10 cellular contexts compared by ENCODE assay signal in genomic region chr19:14475251-14476073, GRCh38. TPM values are rescaled to one million over a fixed set of nuclear protein-coding genes. Genes with fewer than 3 reads are reported as not detected.
DNase-seq lines count a peak whose midpoint lies in the region; ATAC-seq, FAIRE-seq and TF ChIP-seq lines count a peak whose summit lies in the region.
"Had no signal": no experiment of that assay in that cellular context is flagged by ENCODE, and none has a peak within 500 bp of the region (broad histone marks: within the 10 kb centered on the region; RNA-seq: fewer than 3 reads in every experiment).

Gene PTGER1, minus strand, starts transcription at chr19:14475354. Its CDS starts 1,034 bp downstream, at chr19:14474320.

- H3K36me3 ChIP-seq in K562 (ENCODE audit: control insufficient read depth, insufficient read depth, low read length) (peaks cover 25% of the 10 kb centered on the region; the same call in 1 of the 3 replicates), mucosa of descending colon (ENCODE audit: low read depth) (no peaks in the 10 kb centered on the region)

- no peak for TF ChIP-seq POLR2A in K562 (conservative IDR thresholded peaks at IDR 0.05)

- H2AFZ ChIP-seq in K562 (ENCODE audit: low read depth, low read length): peak within 1 kb of the TSS; percentile 78

- ATAC-seq in K562 (peak; percentile 83), mucosa of descending colon (peak; percentile 56), HG03460 (IDR thresholded peaks at IDR 0.05; ENCODE audit: unreplicated experiment) (no peak), GM18873 (IDR thresholded peaks at IDR 0.05; ENCODE audit: low FRiP score, unreplicated experiment) (no peak)

- intact Hi-C loops in K562 (cut with micrococcal nuclease) (no loop called here), mucosa of descending colon (cut with DNase I, micrococcal nuclease) (no loop called here)

- H3K79me2 ChIP-seq in K562 (ENCODE audit: control insufficient read depth, insufficient read depth, low read length): no peaks in the 10 kb centered on the region

- H3K4me3 ChIP-seq in K562: peak within 1 kb of the TSS; percentile 26; the same call in 1 of the 2 replicates
- no peak within 1 kb of the TSS for H3K4me3 ChIP-seq in mucosa of descending colon

- peak within 1 kb of the TSS; percentile 67 for H3K4me2 ChIP-seq in K562 (ENCODE audit: insufficient read depth, low read length)

- TF ChIP-seq RAD21 in K562 (CRISPR knock-in tag; conservative IDR thresholded peaks at IDR 0.05 in 1 of 2, IDR thresholded peaks at IDR 0.05 in 1 of 2): peak; percentile 37 to 51; a peak in 3 of 4 replicates

- in situ Hi-C loops in K562 (cut with MboI): loop anchor here (5.0 kb wide), 1 partner anchor 278 kb away; no protein-coding TSS in a partner anchor

- DNase-seq in DMS53 (lab: John Stamatoyannopoulos, UW) (peak; percentile 53), DMS53 treated with DMSO at 0.1 percent for 48 hours (lab: John Stamatoyannopoulos, UW; ENCODE audit: unreplicated experiment) (no peak), NCI-H146 (lab: John Stamatoyannopoulos, UW) (peak; percentile 31), K562 (ENCODE audit: extremely low read depth in 1 of 4, low spot score in 3 of 4) (peak; percentile 67 to 85 (median 80)), mucosa of descending colon (peak in 2 of 3 donors; percentile 60), SIG-M5 treated with dmso at 0.1 percent for 504 hours (lab: John Stamatoyannopoulos, UW; ENCODE audit: unreplicated experiment) (no peak)
- DNase-seq: activated B cell treated with CpG ODN at 0.5 μM for 24 hours had no signal

- no peak for TF ChIP-seq EP300 in K562 (IDR thresholded peaks at IDR 0.05; ENCODE audit: low read length)

- no TSS peak for BruUV-seq in K562 (replicated peaks; lab: Mats Ljungman, UMichigan)

- H3K9me1 ChIP-seq in K562 (ENCODE audit: control insufficient read depth, insufficient read depth, low read length): no peaks in the 10 kb centered on the region

- peak; percentile 80 for FAIRE-seq in K562 (lab: Jason Lieb, UNC)

- H3K4me1 ChIP-seq in K562 (replicated peaks in 1 of 2; ENCODE audit: control insufficient read depth in 2 of 2, insufficient read depth in 2 of 2, low read length in 2 of 2) (peaks cover 12 to 78% of the 10 kb centered on the region in 2 experiments), mucosa of descending colon (ENCODE audit: low read depth) (peaks cover 34% of the 10 kb centered on the region)

- H3K27me3 ChIP-seq in K562 (ENCODE audit: control insufficient read depth in 2 of 2, insufficient read depth in 2 of 2, low read length in 2 of 2): no peaks in the 10 kb centered on the region

- H3K9me3 ChIP-seq in K562 (replicated peaks; ENCODE audit: control insufficient read depth, insufficient read depth, low read depth, low read length) (no peaks in the 10 kb centered on the region), mucosa of descending colon (no peaks in the 10 kb centered on the region)

- no peak within 1 kb of the TSS; the same call in 2 of the 3 replicates for H3K27ac ChIP-seq in K562 (ENCODE audit: extremely low read depth, low read depth, low read length)
- H3K27ac ChIP-seq: C4-2B had no signal

- POLR2A ChIA-PET in K562 (lab: Yijun Ruan, JAX): interaction anchor here (0.6 kb wide), 1 partner anchor 141 kb away, joined by 3 read pairs; no protein-coding TSS in a partner anchor

- H3K9ac ChIP-seq in K562 (ENCODE audit: insufficient read depth in 1 of 2, low read depth in 2 of 2, low read length in 2 of 2): peak within 1 kb of the TSS; percentile 3 to 87; a peak in 3 of 4 replicates

- TF ChIP-seq CTCF in K562 (IDR thresholded peaks at IDR 0.05 in 2 of 3, conservative IDR thresholded peaks at IDR 0.05 in 1 of 3; ENCODE audit: insufficient read depth in 2 of 3, low read depth in 1 of 3, low read length in 3 of 3) (peak in 2 of 3 experiments; percentile 62 to 75; a peak in 5 of 6 replicates), mucosa of descending colon (IDR thresholded peaks at IDR 0.05) (no peak)

- no peaks in the 10 kb centered on the region for H4K20me1 ChIP-seq in K562 (replicated peaks; ENCODE audit: control insufficient read depth, insufficient read depth, low read length)

- 10% methylated on average over 19 of the region's 33 CpGs for whole genome bisulfite sequencing in K562 (ENCODE audit: insufficient coverage, low coverage, missing lambda C conversion rate)

- CTCF ChIA-PET in K562 (lab: Yijun Ruan, JAX; ENCODE audit: low intra/inter-chr PET ratio): no interaction called here

TF ChIP-seq in K562, 482 proteins besides CTCF, POLR2A, EP300 and RAD21 (continues in another document):
- TF ChIP-seq FIP1L1 (IDR thresholded peaks at IDR 0.05; ENCODE audit: low read depth, low read length, poor library complexity, severe bottlenecking) (peak; percentile 84), ZBTB7A (IDR thresholded peaks at IDR 0.05; ENCODE audit: borderline replicate concordance, control insufficient read depth, low read depth, low read length) (peak; percentile 99), MYC (IDR thresholded peaks at IDR 0.05; ENCODE audit: low read depth, low read length) (0 out of 2 replicates have a peak, but pooled peaks have one; percentile 38), MYC (CRISPR knock-in tag; IDR thresholded peaks at IDR 0.05; ENCODE audit: borderline replicate concordance, low read depth) (no peak), CBX3 (IDR thresholded peaks at IDR 0.05; ENCODE audit: borderline replicate concordance in 1 of 2, low read length in 2 of 2) (no peak), ZNF655 (CRISPR knock-in tag; IDR thresholded peaks at IDR 0.05) (no peak), HMGN3 (IDR thresholded peaks at IDR 0.05; ENCODE audit: borderline replicate concordance, extremely low read depth, insufficient read length, low read depth, low read length) (peak; percentile 35), NRF1 (conservative IDR thresholded peaks at IDR 0.05 in 1 of 2, IDR thresholded peaks at IDR 0.05 in 1 of 2) (peak; percentile 81 to 84), NR2C2 (CRISPR knock-in tag; IDR thresholded peaks at IDR 0.05) (no peak), NR2C2 (tag; IDR thresholded peaks at IDR 0.05) (no peak), YY1 (IDR thresholded peaks at IDR 0.05; ENCODE audit: borderline replicate concordance in 1 of 3, control insufficient read depth in 1 of 3, extremely low read depth in 1 of 3, insufficient read depth in 3 of 3, insufficient read length in 1 of 3, insufficient replicate concordance in 2 of 3, low read depth in 1 of 3, low read length in 2 of 3) (peak in 1 of 3 experiments; percentile 49), IRF2 (CRISPR knock-in tag; IDR thresholded peaks at IDR 0.05) (no peak), USF1 (CRISPR knock-in tag; IDR thresholded peaks at IDR 0.05) (0 out of 2 replicates have a peak, but pooled peaks have one; percentile 4), ZNF239 (CRISPR knock-in tag; IDR thresholded peaks at IDR 0.05) (no peak), ZFPM2 (CRISPR knock-in tag; IDR thresholded peaks at IDR 0.05) (no peak), ZNF384 (IDR thresholded peaks at IDR 0.05; ENCODE audit: low read depth, low read length) (0 out of 2 replicates have a peak, but pooled peaks have one; percentile 6), HDAC2 (IDR thresholded peaks at IDR 0.05) (0 out of 2 replicates have a peak, but pooled peaks have one; percentile 23)

RNA-seq across cellular contexts. Expression of gene PTGER1, which starts in this region (rescaled TPM):
- total RNA-seq in K562 (2011; cell fraction: chromatin; rRNA removed; ENCODE audit: low replicate concordance): not detected in 2 replicates
- total RNA-seq in K562 (2011; cell fraction: nucleolus; rRNA removed): 1.1 and 1.3 TPM in 2 replicates
- 0.51 TPM in 1 of 2 replicates, not detected in the other for total RNA-seq in K562 (2011; cell fraction: nucleoplasm; rRNA removed)
- 0.27 and 0.29 TPM in 2 replicates for total RNA-seq in K562 (2014; rRNA removed)
- not detected in 2 replicates for total RNA-seq in K562 (2014; rRNA removed; fragmentation: Illumina TruSeq; extraction: Trizol)
- total RNA-seq in K562 (2015; rRNA removed; fragmentation: Illumina TruSeq; extraction: Trizol): not detected in 2 replicates
- 0.29 and 0.35 TPM in 2 replicates for total RNA-seq in K562 (2021)
- 0.06 TPM in 1 of 2 replicates, not detected in the other for polyA plus RNA-seq in K562 (2011; rRNA removed)
- polyA plus RNA-seq in K562 (2011; cell fraction: cytosol; rRNA removed): 0.10 and 0.88 TPM in 2 replicates
- 0.13 and 0.34 TPM in 2 replicates for polyA plus RNA-seq in K562 (2011; cell fraction: nucleus; rRNA removed)
- polyA plus RNA-seq in K562 (2012): 0.16 and 0.65 TPM in 2 replicates
- not detected in 2 replicates for polyA plus RNA-seq in K562 (2014; fragmentation: Illumina TruSeq; extraction: Trizol)
- not detected for polyA plus RNA-seq in K562 (2014; fragmentation: Nextera tagmentation; extraction: Ambion mirVana)
- polyA plus RNA-seq in K562 (2014; rRNA removed): 0.34 and 0.36 TPM in 2 replicates
- polyA minus RNA-seq in K562 (2011; rRNA and poly(A)+ RNA removed): not detected in 2 replicates
- not detected in 2 replicates for polyA minus RNA-seq in K562 (2011; cell fraction: cytosol; rRNA and poly(A)+ RNA removed)
- 0.40 TPM in 1 of 2 replicates, not detected in the other for polyA minus RNA-seq in K562 (2011; cell fraction: nucleus; rRNA and poly(A)+ RNA removed)
- total RNA-seq in mucosa of descending colon: 1 to 10 TPM in 1 of 3 donors, under 1 TPM in 2; 0.41 to 1.2 (median 0.63) TPM
- total RNA-seq: activated B cell treated with CpG ODN at 0.5 μM for 24 hours had no signal

Comparison
In these comparisons a context has a peak if more than half of its experiments do, and no peak if none do; other contexts are left out.
1. DNase-seq: peak in DMS53 (single experiment), NCI-H146 (single experiment), K562 (4 of 4) and mucosa of descending colon (2 of 3); none in DMS53 treated with DMSO at 0.1 percent for 48 hours (single experiment) and SIG-M5 treated with dmso at 0.1 percent for 504 hours (single experiment).
2. ATAC-seq: peak in K562 (single experiment) and mucosa of descending colon (single experiment); none in HG03460 (single experiment) and GM18873 (single experiment).